ENCODE assay signal across 23 cellular contexts in genomic region chr12:116862167-116862566, GRCh38. TPM values are rescaled to one million over a fixed set of nuclear protein-coding genes. Genes with fewer than 3 reads are reported as not detected.
DNase-seq lines count a peak whose midpoint lies in the region; ATAC-seq and TF ChIP-seq lines count a peak whose summit lies in the region.
"Had no signal": no experiment of that assay in that cellular context is flagged by ENCODE, and none has a peak within 500 bp of the region (broad histone marks: within the 10 kb centered on the region; RNA-seq: fewer than 3 reads in every experiment).

No MANE protein-coding gene starts in this region.

- H3K4me3 Mint-ChIP-seq in activated naive CD4-positive, alpha-beta T cell treated with anti-CD3 and anti-CD28 coated beads, Interleukin-2, amount 50 U/mL, for 24 hours = no peak overlapping the region
- H3K4me3 Mint-ChIP-seq in activated naive CD4-positive, alpha-beta T cell treated with anti-CD3 and anti-CD28 coated beads, Interleukin-2, amount 10 ng/mL, durations not matched to agents 7 days and 5 days = no peak overlapping the region
- no peak overlapping the region for H3K4me3 Mint-ChIP-seq in naive B cell
- H3K4me3 Mint-ChIP-seq: CD8-positive, alpha-beta memory T cell; GM23338 had no signal

- no peak overlapping the region for H3K4me3 ChIP-seq in lower leg skin (ENCODE audit: low read depth, poor library complexity, severe bottlenecking)
- H3K4me3 ChIP-seq: GM23338, HAP-1, PC-9 had no signal

- peaks cover 3% of the 10 kb centered on the region for H3K9me3 Mint-ChIP-seq in activated naive CD4-positive, alpha-beta T cell treated with anti-CD3 and anti-CD28 coated beads, Interleukin-2, amount 50 U/mL, for 24 hours
- H3K9me3 Mint-ChIP-seq in activated naive CD4-positive, alpha-beta T cell treated with anti-CD3 and anti-CD28 coated beads, Interleukin-2, amount 10 ng/mL, durations not matched to agents 7 days and 5 days = no peaks in the 10 kb centered on the region
- peaks cover 0 to 8% (median 0%) of the 10 kb centered on the region in 7 donors for H3K9me3 Mint-ChIP-seq in naive B cell
- H3K9me3 Mint-ChIP-seq: GM23338 had no signal

- WGBS in lower leg skin, 2 donors = 85 to 91% methylated on average over 4 of the region's 4 CpGs

- H3K27me3 Mint-ChIP-seq in activated naive CD4-positive, alpha-beta T cell treated with anti-CD3 and anti-CD28 coated beads, Interleukin-2, amount 50 U/mL, for 24 hours = peaks cover 16% of the 10 kb centered on the region
- H3K27me3 Mint-ChIP-seq in activated naive CD4-positive, alpha-beta T cell treated with anti-CD3 and anti-CD28 coated beads, Interleukin-2, amount 10 ng/mL, durations not matched to agents 7 days and 5 days = peaks cover 66% of the 10 kb centered on the region
- H3K27me3 Mint-ChIP-seq in naive B cell = no peaks in the 10 kb centered on the region

- CTCF ChIA-PET in activated naive CD4-positive, alpha-beta T cell treated with anti-CD3 and anti-CD28 coated beads, Interleukin-2, amount 10 ng/mL, durations not matched to agents 7 days and 5 days (lab: Charles Lee) = interaction anchor here (1.5 to 2.1 kb wide), 2 partner anchors 11 to 47 kb away, joined by 3 to 6 read pairs; no protein-coding TSS in a partner anchor

- TF ChIP-seq CTCF in lower leg skin (IDR thresholded peaks at IDR 0.05) = no peak

- ATAC-seq in naive B cell (ENCODE audit: low read depth in 2 of 2) = no peak
- ATAC-seq: GM23338 had no signal

- peak overlapping the region; percentile 59 for H3K27ac ChIP-seq in angular gyrus (ENCODE audit: low read depth, low read length)
- H3K27ac ChIP-seq: 22Rv1, C4-2B, PC-9 had no signal

- H3K4me1 Mint-ChIP-seq in activated naive CD4-positive, alpha-beta T cell treated with anti-CD3 and anti-CD28 coated beads, Interleukin-2, amount 50 U/mL, for 24 hours = peaks cover 8% of the 10 kb centered on the region
- H3K4me1 Mint-ChIP-seq in activated naive CD4-positive, alpha-beta T cell treated with anti-CD3 and anti-CD28 coated beads, Interleukin-2, amount 10 ng/mL, durations not matched to agents 7 days and 5 days = peaks cover 16% of the 10 kb centered on the region
- H3K4me1 Mint-ChIP-seq in naive B cell = peaks cover 33 to 42% (median 40%) of the 10 kb centered on the region in 3 donors

- DNase-seq in activated naive CD4-positive, alpha-beta T cell treated with anti-CD3 and anti-CD28 coated beads, Interleukin-2, amount 10 ng/mL, durations not matched to agents 7 days and 5 days = no peak
- DNase-seq in naive B cell (no peak), lower leg skin (ENCODE audit: low spot score in 2 of 2) (no peak), foreskin melanocyte (no peak), SIG-M5 (lab: John Stamatoyannopoulos, UW) (no peak)
- DNase-seq in effector CD4-positive, alpha-beta T cell = no peak
- DNase-seq: ACHN; Calu3; CD8-positive, alpha-beta memory T cell; NCI-H1105 treated with DMSO at 0.1 percent for 48 hours; NCI-H2081 treated with DMSO at 0.1 percent for 48 hours; NCI-H2171 treated with DMSO at 0.1 percent for 48 hours; NCI-H446; NCI-H526 treated with DMSO at 0.1 percent for 48 hours; PC-9; SK-N-SH had no signal

- peak overlapping the region; percentile 70 for H3K27ac Mint-ChIP-seq in activated naive CD4-positive, alpha-beta T cell treated with anti-CD3 and anti-CD28 coated beads, Interleukin-2, amount 50 U/mL, for 24 hours
- H3K27ac Mint-ChIP-seq in activated naive CD4-positive, alpha-beta T cell treated with anti-CD3 and anti-CD28 coated beads, Interleukin-2, amount 10 ng/mL, durations not matched to agents 7 days and 5 days = no peak overlapping the region
- H3K27ac Mint-ChIP-seq in naive B cell = peak overlapping the region in 4 of 6 donors; percentile 24 to 71 (median 66)
- H3K27ac Mint-ChIP-seq: CD8-positive, alpha-beta memory T cell; GM23338 had no signal

- TF ChIP-seq POLR2A in lower leg skin (IDR thresholded peaks at IDR 0.05) = no peak

- intact Hi-C loops in lower leg skin (cut with DNase I; ENCODE audit: low total_unique reads) = no loop called here

- H3K36me3 Mint-ChIP-seq in activated naive CD4-positive, alpha-beta T cell treated with anti-CD3 and anti-CD28 coated beads, Interleukin-2, amount 50 U/mL, for 24 hours = no peaks in the 10 kb centered on the region
- H3K36me3 Mint-ChIP-seq in activated naive CD4-positive, alpha-beta T cell treated with anti-CD3 and anti-CD28 coated beads, Interleukin-2, amount 10 ng/mL, durations not matched to agents 7 days and 5 days = no peaks in the 10 kb centered on the region
- no peaks in the 10 kb centered on the region for H3K36me3 Mint-ChIP-seq in naive B cell
- H3K36me3 Mint-ChIP-seq: CD8-positive, alpha-beta memory T cell had no signal

RNA-seq across cellular contexts. Expression of gene HRK, which starts 19.1 kb away (rescaled TPM):
- 1 to 10 TPM; 2.5 to 7.9 (median 5.9) TPM for polyA plus RNA-seq in naive B cell (ENCODE audit: low read depth in 6 of 6)
- under 1 TPM; 0.03 to 0.38 (median 0.08) TPM for total RNA-seq in lower leg skin
- total RNA-seq: Calu3; CD8-positive, alpha-beta memory T cell; M059J had no signal
- polyA plus RNA-seq: CD8-positive, alpha-beta memory T cell had no signal

RNA-seq across cellular contexts. Expression of gene FBXW8, which starts 48.6 kb away (rescaled TPM):
- polyA plus RNA-seq in naive B cell (ENCODE audit: low read depth in 6 of 6) = 10 to 100 TPM in 4 of 6 donors, 1 to 10 TPM in 2; 7.4 to 15.3 (median 10.9) TPM
- total RNA-seq in lower leg skin = 10 to 100 TPM in 3 of 4 donors, 1 to 10 TPM in 1; 8.1 to 17.0 (median 15.8) TPM
